1 cellular context compared by ENCODE assay signal in the genomic region with DNA sequence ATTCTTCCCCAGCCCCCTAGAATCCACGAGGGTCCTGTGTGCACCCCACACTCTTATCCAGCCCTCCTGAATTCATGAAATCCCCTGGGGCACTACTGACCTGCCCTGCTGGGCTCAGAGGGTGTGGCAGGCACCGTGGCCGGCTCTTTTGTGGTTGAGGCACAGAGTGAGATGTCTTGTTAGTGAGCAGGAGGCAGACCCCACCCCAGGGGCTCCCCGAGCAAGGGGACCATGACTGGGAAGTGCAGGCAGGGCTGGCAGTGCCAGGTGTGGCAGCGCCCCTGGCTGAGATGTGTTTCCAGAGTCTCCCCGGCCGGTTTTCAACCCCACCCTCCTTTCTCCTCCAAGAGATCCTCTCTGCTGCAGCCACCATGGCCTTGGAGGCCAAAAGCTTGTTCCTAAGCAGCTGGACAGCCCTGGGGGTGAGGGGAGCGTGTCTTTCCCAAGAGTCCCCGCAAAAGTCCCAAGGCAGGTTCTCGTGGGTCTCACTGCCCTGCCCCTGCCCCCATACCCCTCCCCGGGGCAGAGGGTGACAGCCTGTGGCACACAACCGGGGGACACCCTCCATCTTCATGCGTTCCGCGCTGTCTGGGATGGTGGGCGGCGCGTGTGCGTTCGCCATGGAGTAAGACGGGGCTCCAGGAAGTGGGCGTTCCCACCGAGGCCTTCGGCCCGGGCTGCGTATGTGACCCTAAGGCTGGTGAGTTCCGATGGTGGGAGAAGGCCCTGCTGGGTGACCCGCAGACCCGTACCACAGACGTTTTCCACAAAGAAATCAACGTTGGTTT.
TF ChIP-seq lines count a peak whose summit lies in the region.

No MANE protein-coding gene starts in this region.

TF ChIP-seq in HepG2, 621 proteins besides CTCF, POLR2A, EP300 and RAD21 (continued from another document):
- TF ChIP-seq ZNF710 (CRISPR knock-in tag; IDR thresholded peaks at IDR 0.05; ENCODE audit: borderline replicate concordance), result no peak
